Comparison of ENCODE assay signal across 8 cellular contexts in the genomic region with DNA sequence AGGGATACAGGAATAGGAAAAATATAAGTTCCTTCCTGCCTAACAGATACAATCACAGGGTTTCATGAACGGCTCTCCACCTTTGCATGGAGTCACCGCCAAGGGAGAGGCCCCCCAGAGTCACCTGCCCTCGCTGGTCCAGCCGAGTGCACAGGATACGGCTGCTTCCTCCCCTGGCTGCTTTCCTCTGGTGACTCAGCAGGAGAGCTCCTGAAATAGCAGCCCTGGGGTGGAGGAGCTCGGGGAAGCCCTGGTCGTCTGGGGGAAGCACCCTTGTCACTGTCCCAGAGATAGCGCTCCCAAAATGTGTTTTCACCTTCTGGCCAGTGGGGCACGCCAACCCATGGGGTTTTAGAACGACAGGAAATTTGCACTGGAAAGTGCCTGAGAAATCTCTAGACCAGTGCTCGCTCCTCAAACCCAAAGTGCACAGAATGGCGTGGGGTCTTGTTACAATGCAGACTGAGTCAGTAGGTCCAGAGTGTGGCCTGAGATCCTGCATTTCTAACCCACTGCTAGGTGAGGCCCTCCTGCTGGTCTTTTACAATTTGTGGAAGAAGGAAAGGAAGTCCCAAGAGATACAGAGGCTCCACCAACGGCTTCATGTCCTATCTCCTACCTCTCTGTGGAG. TPM values are rescaled to one million over a fixed set of nuclear protein-coding genes. Genes with fewer than 3 reads are reported as not detected.
DNase-seq lines count a peak whose midpoint lies in the region; ATAC-seq and TF ChIP-seq lines count a peak whose summit lies in the region.

No MANE protein-coding gene starts in this region.

- H3F3A ChIP-seq in smooth muscle cell (ENCODE audit: low read depth) = peaks cover 3% of the 10 kb centered on the region

- H2BK120ac ChIP-seq in mesendoderm (ENCODE audit: low read depth, low read length) = no peak overlapping the region

- DNase-seq in EH (ENCODE audit: low read depth) (peak; percentile 71), amniotic epithelial cell (ENCODE audit: low read depth) (peak; percentile 22), mesendoderm (no peak), smooth muscle cell (lab: John Stamatoyannopoulos, UW; ENCODE audit: unreplicated experiment) (no peak), erythroblast (lab: John Stamatoyannopoulos, UW) (no peak), NCI-H2196 (lab: John Stamatoyannopoulos, UW; ENCODE audit: unreplicated experiment) (no peak)

- H3K4me3 ChIP-seq in mesendoderm (ENCODE audit: low read length) (no peak overlapping the region), smooth muscle cell (no peak overlapping the region)

- no peak overlapping the region for H4K5ac ChIP-seq in mesendoderm (ENCODE audit: low read length)

- H3K4me2 ChIP-seq in mesendoderm (ENCODE audit: low read length) (no peak overlapping the region), smooth muscle cell (no peak overlapping the region)

- H3K23ac ChIP-seq in mesendoderm (ENCODE audit: low read length) = no peak overlapping the region

- no peaks in the 10 kb centered on the region for H3K79me1 ChIP-seq in mesendoderm (ENCODE audit: low read length)

- H3K18ac ChIP-seq in mesendoderm (ENCODE audit: low read length) = no peak overlapping the region

- H2BK15ac ChIP-seq in mesendoderm (replicated peaks; ENCODE audit: low read depth) = no peak overlapping the region

- H3K36me3 ChIP-seq in mesendoderm (ENCODE audit: control insufficient read depth, insufficient read depth, low read length) (no peaks in the 10 kb centered on the region), smooth muscle cell (ENCODE audit: low read depth) (no peaks in the 10 kb centered on the region)

- H2AFZ ChIP-seq in smooth muscle cell (ENCODE audit: low read depth) = no peak overlapping the region

- no peaks in the 10 kb centered on the region for H3K9me3 ChIP-seq in smooth muscle cell (replicated peaks; ENCODE audit: low read depth)

- H3K79me2 ChIP-seq in mesendoderm (ENCODE audit: control insufficient read depth, insufficient read depth, low read length) = no peaks in the 10 kb centered on the region
- H3K79me2 ChIP-seq in smooth muscle cell (ENCODE audit: low read depth) = no peaks in the 10 kb centered on the region

- no peaks in the 10 kb centered on the region for H4K20me1 ChIP-seq in smooth muscle cell (ENCODE audit: low read depth)

- WGBS in mesendoderm (ENCODE audit: extremely low coverage, insufficient coverage, low lambda C conversion rate) = no CpG with 5 or more reads among the region's 13 CpGs
- WGBS in smooth muscle cell (ENCODE audit: low lambda C conversion rate) = 51% methylated on average over 13 of the region's 13 CpGs

- H2BK5ac ChIP-seq in mesendoderm (ENCODE audit: low read length) = no peak overlapping the region

- no peak for TF ChIP-seq POLR2A in erythroblast (IDR thresholded peaks at IDR 0.05; ENCODE audit: low read length)

- H3K9ac ChIP-seq in mesendoderm (ENCODE audit: low read length) (no peak overlapping the region), smooth muscle cell (ENCODE audit: low read depth) (no peak overlapping the region)

- H3K4me1 ChIP-seq in mesendoderm (ENCODE audit: control insufficient read depth, low read depth, low read length) (peaks cover 3% of the 10 kb centered on the region), smooth muscle cell (ENCODE audit: low read depth) (no peaks in the 10 kb centered on the region)

- TF ChIP-seq CTCF in smooth muscle cell (IDR thresholded peaks at IDR 0.05; ENCODE audit: borderline replicate concordance, insufficient read depth, poor library complexity, severe bottlenecking) = no peak

- H3K27me3 ChIP-seq in mesendoderm (ENCODE audit: insufficient read depth, low read length, poor library complexity) = no peaks in the 10 kb centered on the region
- no peaks in the 10 kb centered on the region for H3K27me3 ChIP-seq in smooth muscle cell (ENCODE audit: low read depth)

- H3K27ac ChIP-seq in mesendoderm (ENCODE audit: low read depth, low read length) (no peak overlapping the region), smooth muscle cell (ENCODE audit: low read depth) (no peak overlapping the region)

- H4K8ac ChIP-seq in mesendoderm (ENCODE audit: low read depth, low read length) = no peak overlapping the region

- H3K56ac ChIP-seq in mesendoderm (ENCODE audit: low read length) = peak overlapping the region; percentile 22

- H2AK5ac ChIP-seq in mesendoderm (ENCODE audit: low read length) = no peak overlapping the region

- ATAC-seq in HG02588 (IDR thresholded peaks at IDR 0.05; ENCODE audit: unreplicated experiment) = peak; percentile 70
- no peak for ATAC-seq in GM19395 (IDR thresholded peaks at IDR 0.05; ENCODE audit: unreplicated experiment)

- no peak overlapping the region for H3K4ac ChIP-seq in mesendoderm (ENCODE audit: low read depth, low read length)

RNA-seq across cellular contexts. Expression of gene FAM50B, which starts 35.9 kb away (rescaled TPM):
- polyA plus RNA-seq in mesendoderm (2013, experiment 1 of 2) = 2.5 TPM
- polyA plus RNA-seq in mesendoderm (2013, experiment 2 of 2) = 2.2 TPM
- total RNA-seq in smooth muscle cell = 2.2 and 6.3 TPM in 2 replicates
- polyA plus RNA-seq in smooth muscle cell = 3.1 and 4.3 TPM in 2 replicates

Comparison
In these comparisons a context has a peak if more than half of its experiments do, and no peak if none do; other contexts are left out.
1. DNase-seq: peak in EH (single experiment) and amniotic epithelial cell (single experiment); none in mesendoderm (single experiment), smooth muscle cell (single experiment), erythroblast (0 of 2) and NCI-H2196 (single experiment).